ENCODE assay signal across 11 cellular contexts in the genomic region with DNA sequence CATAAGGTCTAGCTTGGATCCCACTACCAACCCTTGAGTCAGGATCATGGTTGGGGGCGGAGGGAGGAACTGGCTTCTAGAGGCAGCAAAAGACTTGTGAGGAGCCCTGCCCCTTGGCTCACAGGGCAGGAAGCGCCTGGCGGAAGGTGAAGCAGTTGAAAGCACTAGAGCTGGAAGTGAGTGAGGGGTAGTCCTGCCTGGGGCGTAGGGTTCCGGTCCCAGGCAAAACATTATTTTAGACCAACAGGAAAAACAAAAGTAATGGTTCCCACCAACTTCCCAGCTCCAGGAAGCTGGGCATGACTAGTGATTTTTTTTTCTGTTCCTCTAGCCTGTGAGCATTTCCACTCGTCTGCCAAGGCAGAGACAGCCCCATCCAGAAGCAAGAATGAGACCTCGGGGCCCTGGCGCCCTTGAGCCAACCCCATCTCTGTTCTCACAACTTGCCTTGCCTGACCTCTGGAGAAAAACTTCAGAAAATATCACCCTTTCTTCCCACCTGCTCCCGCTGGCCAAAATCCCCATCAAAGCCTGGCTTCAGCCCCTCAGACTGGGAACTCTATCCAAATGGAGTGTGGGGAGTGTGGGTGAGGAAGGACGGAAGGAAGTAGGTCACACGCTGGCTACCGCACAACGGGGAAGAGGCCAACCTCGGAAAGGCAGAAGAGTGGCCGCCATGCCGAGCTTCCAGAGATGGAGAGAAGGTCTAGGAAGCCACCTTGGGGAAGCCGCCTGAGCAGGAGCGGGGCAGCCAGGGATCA. TPM values are rescaled to one million over a fixed set of nuclear protein-coding genes. Genes with fewer than 3 reads are reported as not detected.
DNase-seq lines count a peak whose midpoint lies in the region; ATAC-seq and TF ChIP-seq lines count a peak whose summit lies in the region.
"Had no signal": no experiment of that assay in that cellular context is flagged by ENCODE, and none has a peak within 500 bp of the region (broad histone marks: within the 10 kb centered on the region; RNA-seq: fewer than 3 reads in every experiment).

No MANE protein-coding gene starts in this region.

- ATAC-seq in Right ventricle myocardium inferior (peak; percentile 51), HG03571 (IDR thresholded peaks at IDR 0.05; ENCODE audit: unreplicated experiment) (no peak)

- H3K27ac ChIP-seq in fibroblast of lung (ENCODE audit: insufficient read depth, low read length): no peak overlapping the region
- peak overlapping the region; percentile 43 for H3K27ac ChIP-seq in neutrophil
- peak overlapping the region; percentile 65 for H3K27ac ChIP-seq in vagina

- no peaks in the 10 kb centered on the region for H4K20me1 ChIP-seq in fibroblast of lung (ENCODE audit: control insufficient read depth, extremely low read depth, insufficient read depth, low read length)

- peak overlapping the region; percentile 13 for H3K4me2 ChIP-seq in fibroblast of lung (ENCODE audit: extremely low read depth, insufficient read depth, low read length)

- H3K9ac ChIP-seq in fibroblast of lung (ENCODE audit: insufficient read depth, low read length): no peak overlapping the region

- H3K9me3 Mint-ChIP-seq in immature natural killer cell: no peaks in the 10 kb centered on the region

- H3K36me3 Mint-ChIP-seq in immature natural killer cell: no peaks in the 10 kb centered on the region

- H3K36me3 ChIP-seq in fibroblast of lung (ENCODE audit: control insufficient read depth, insufficient read depth, low read length) (no peaks in the 10 kb centered on the region), neutrophil (no peaks in the 10 kb centered on the region), vagina (no peaks in the 10 kb centered on the region)

- H3K4me3 Mint-ChIP-seq in immature natural killer cell: no peak overlapping the region

- H3K9me3 ChIP-seq in fibroblast of lung (ENCODE audit: control insufficient read depth, insufficient read depth, low read depth, low read length) (no peaks in the 10 kb centered on the region), neutrophil (no peaks in the 10 kb centered on the region), vagina (no peaks in the 10 kb centered on the region)
- H3K9me3 ChIP-seq: mucosa of descending colon had no signal

- H3K4me3 ChIP-seq in fibroblast of lung (replicated peaks in 1 of 4; ENCODE audit: control extremely low read depth in 1 of 4, insufficient read depth in 1 of 4, low read depth in 3 of 4, low read length in 4 of 4) (no peak overlapping the region), neutrophil (ENCODE audit: low read depth in 1 of 2, low read length in 1 of 2) (no peak overlapping the region), vagina (no peak overlapping the region)
- H3K4me3 ChIP-seq: mucosa of descending colon had no signal

- H3K27me3 ChIP-seq in fibroblast of lung (ENCODE audit: control insufficient read depth, insufficient read depth, low read length) (no peaks in the 10 kb centered on the region), neutrophil (no peaks in the 10 kb centered on the region), vagina (no peaks in the 10 kb centered on the region)

- peaks cover 0 to 3% (median 1%) of the 10 kb centered on the region in 3 donors for H3K27me3 Mint-ChIP-seq in immature natural killer cell (ENCODE audit: low read depth in 3 of 3)

- H3K79me2 ChIP-seq in fibroblast of lung (ENCODE audit: control insufficient read depth, insufficient read depth, low read length): no peaks in the 10 kb centered on the region

- DNase-seq in Right ventricle myocardium inferior (ENCODE audit: missing footprints) (no peak), cardiac septum (ENCODE audit: low spot score) (no peak), fibroblast of lung (ENCODE audit: low read depth in 2 of 2) (no peak), vagina (ENCODE audit: extremely low spot score in 2 of 2) (no peak), KG1 (lab: John Stamatoyannopoulos, UW) (no peak), immature natural killer cell (no peak)
- DNase-seq: mucosa of descending colon; stimulated activated CD8-positive, alpha-beta memory T cell treated with anti-CD3 and anti-CD28 coated beads, Interleukin-4, amount 100 ng/mL, for 48 hours had no signal

- TF ChIP-seq POLR2A in vagina (IDR thresholded peaks at IDR 0.05): no peak

- H2AFZ ChIP-seq in fibroblast of lung (ENCODE audit: low read length): peak overlapping the region; percentile 83

- H3K4me1 ChIP-seq in fibroblast of lung (ENCODE audit: control insufficient read depth, extremely low read depth, insufficient read depth, low read length) (no peaks in the 10 kb centered on the region), neutrophil (ENCODE audit: control insufficient read depth in 1 of 2, insufficient read depth in 1 of 2, low read depth in 1 of 2, low read length in 1 of 2) (peaks cover 0 to 10% of the 10 kb centered on the region in 2 experiments), vagina (peaks cover 11% of the 10 kb centered on the region)

- H3K27ac Mint-ChIP-seq in immature natural killer cell: no peak overlapping the region

- intact Hi-C loops in Right ventricle myocardium inferior (cut with DNase I): loop anchor here (2.0 kb wide), 1 partner anchor 15 kb away; no protein-coding TSS in a partner anchor
- intact Hi-C loops in cardiac septum (cut with DNase I): no loop called here
- intact Hi-C loops in vagina (cut with DNase I): no loop called here

- no peak for TF ChIP-seq CTCF in fibroblast of lung (conservative IDR thresholded peaks at IDR 0.05 in 1 of 2, IDR thresholded peaks at IDR 0.05 in 1 of 2; ENCODE audit: low read depth in 1 of 2, low read length in 2 of 2)
- TF ChIP-seq CTCF in neutrophil (IDR thresholded peaks at IDR 0.05): no peak
- no peak for TF ChIP-seq CTCF in vagina (IDR thresholded peaks at IDR 0.05)

- H3K4me1 Mint-ChIP-seq in immature natural killer cell: no peaks in the 10 kb centered on the region

RNA-seq across cellular contexts. Expression of a gene that starts 57.5 kb away (rescaled TPM):
- total RNA-seq in Right ventricle myocardium inferior (255 TPM), cardiac septum (242 TPM), fibroblast of lung (under 0.01 TPM in 1 of 2 replicates, not detected in the other), vagina (3.7 TPM)
- polyA plus RNA-seq in fibroblast of lung (0.18 and 1.1 TPM in 2 replicates), immature natural killer cell (1 to 10 TPM in 2 of 3 donors, under 1 TPM in 1; 0.22 to 2.9 (median 1.2) TPM)
- 1.1 and 3.4 TPM in 2 replicates for polyA plus RNA-seq in fibroblast of lung (2012)
- polyA minus RNA-seq in fibroblast of lung (ENCODE audit: low replicate concordance): 6.6 TPM in 1 of 2 replicates, not detected in the other
- total RNA-seq: RPMI7951 had no signal

Comparison
In these comparisons a context has a peak if more than half of its experiments do, and no peak if none do; other contexts are left out.
1. RNA of a gene that starts 57.5 kb away (total RNA-seq): 255 TPM in Right ventricle myocardium inferior (single experiment) and 242 TPM in cardiac septum (single experiment); 3.7 TPM in vagina (single experiment) and under 0.01 TPM in fibroblast of lung; every median in the first group is over 10 times any median in the second.